In the genomic region with DNA sequence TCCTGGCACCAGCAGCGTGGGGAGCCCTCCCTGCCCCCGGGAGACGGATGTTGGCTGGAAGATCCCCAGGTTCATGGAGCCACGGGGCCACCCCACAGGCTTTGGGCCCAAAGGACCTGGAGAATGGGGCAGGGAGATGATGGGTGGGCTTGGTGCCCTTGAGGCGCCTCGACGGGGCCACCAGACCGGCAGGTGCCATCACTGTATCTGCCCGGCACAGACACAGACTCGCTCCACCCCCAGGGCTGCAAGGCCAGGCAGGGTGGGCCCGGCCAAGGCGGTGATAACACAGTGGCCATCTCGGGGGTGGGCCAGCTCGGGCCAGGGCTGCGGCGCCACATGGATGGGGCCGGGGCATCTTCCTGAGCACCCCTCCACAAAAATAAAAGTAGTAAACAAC, we compare ENCODE assay signal across 14 cellular contexts. TPM values are rescaled to one million over a fixed set of nuclear protein-coding genes. Genes with fewer than 3 reads are reported as not detected.
DNase-seq lines count a peak whose midpoint lies in the region; ATAC-seq and TF ChIP-seq lines count a peak whose summit lies in the region.
"Had no signal": no experiment of that assay in that cellular context is flagged by ENCODE, and none has a peak within 500 bp of the region (broad histone marks: within the 10 kb centered on the region; RNA-seq: fewer than 3 reads in every experiment).

No MANE protein-coding gene starts in this region.

- no peak overlapping the region for H4K8ac ChIP-seq in mesenchymal stem cell (ENCODE audit: low read length)

- H3K79me2 ChIP-seq in DND-41 (ENCODE audit: insufficient read depth, low read length), result peaks cover 2% of the 10 kb centered on the region
- H3K79me2 ChIP-seq in mammary epithelial cell (ENCODE audit: insufficient read depth, low read length), result no peaks in the 10 kb centered on the region

- CTCF ChIA-PET in mammary epithelial cell (lab: Charles Lee; ENCODE audit: low non-redundant PET), result no interaction called here

- no peaks in the 10 kb centered on the region for H3K36me3 ChIP-seq in DND-41 (ENCODE audit: insufficient read depth, low read length)
- no peaks in the 10 kb centered on the region for H3K36me3 ChIP-seq in mammary epithelial cell (ENCODE audit: insufficient read depth, low read length)
- no peaks in the 10 kb centered on the region for H3K36me3 ChIP-seq in mesenchymal stem cell (ENCODE audit: control insufficient read depth in 1 of 2, insufficient read depth in 2 of 2, low read depth in 1 of 2, low read length in 2 of 2)
- H3K36me3 ChIP-seq: SJCRH30 had no signal

- no peak overlapping the region for H3K4me3 Mint-ChIP-seq in stimulated activated effector memory CD8-positive, alpha-beta T cell treated with anti-CD3 and anti-CD28 coated beads, Interleukin-12 subunit alpha, Interleukin-12 subunit beta, amount 100 ng/mL, for 72 hours
- H3K4me3 Mint-ChIP-seq: CD4-positive, alpha-beta memory T cell had no signal

- no peak overlapping the region for H3K23ac ChIP-seq in mesenchymal stem cell (ENCODE audit: low read length in 2 of 2)

- H3K79me1 ChIP-seq in mesenchymal stem cell (replicated peaks; ENCODE audit: low read length, poor library complexity, severe bottlenecking), result no peaks in the 10 kb centered on the region

- no peak overlapping the region for H3K4me3 ChIP-seq in DND-41 (ENCODE audit: low read depth in 1 of 2, low read length in 2 of 2)
- H3K4me3 ChIP-seq in mammary epithelial cell (replicated peaks in 1 of 3; ENCODE audit: insufficient read depth in 1 of 3, low read depth in 2 of 3, low read length in 3 of 3), result no peak overlapping the region
- no peak overlapping the region for H3K4me3 ChIP-seq in mesenchymal stem cell (ENCODE audit: insufficient read depth in 1 of 2, low read depth in 1 of 2, low read length in 2 of 2)
- H3K4me3 ChIP-seq: SJCRH30 had no signal

- H2AFZ ChIP-seq in DND-41 (ENCODE audit: low read depth, low read length), result no peak overlapping the region
- H2AFZ ChIP-seq in mammary epithelial cell (ENCODE audit: low read depth, low read length), result no peak overlapping the region
- no peak overlapping the region for H2AFZ ChIP-seq in mesenchymal stem cell (ENCODE audit: low read depth, low read length)

- H3K4ac ChIP-seq in mesenchymal stem cell (ENCODE audit: low read depth in 1 of 2, low read length in 2 of 2), result no peak overlapping the region

- TF ChIP-seq CTCF in DND-41 (IDR thresholded peaks at IDR 0.05; ENCODE audit: borderline replicate concordance, extremely low read depth, low read length, poor library complexity, severe bottlenecking) (no peak), VCaP (conservative IDR thresholded peaks at IDR 0.05) (no peak), mammary epithelial cell (conservative IDR thresholded peaks at IDR 0.05 in 1 of 2, IDR thresholded peaks at IDR 0.05 in 1 of 2; ENCODE audit: extremely low read depth in 1 of 2, insufficient read depth in 1 of 2, low read depth in 1 of 2, low read length in 2 of 2) (no peak)

- dilution Hi-C loops in mammary epithelial cell (cut with HindIII; ENCODE audit: low sequenced_read_pairs), result no loop called here

- H3K4me1 Mint-ChIP-seq in stimulated activated effector memory CD8-positive, alpha-beta T cell treated with anti-CD3 and anti-CD28 coated beads, Interleukin-12 subunit alpha, Interleukin-12 subunit beta, amount 100 ng/mL, for 72 hours, result peaks cover 5% of the 10 kb centered on the region

- H3K27ac ChIP-seq in DND-41 (ENCODE audit: low read length) (peak overlapping the region; percentile 67; the same call in 1 of the 2 replicates), VCaP (peak overlapping the region; percentile 58; the same call in 1 of the 2 replicates), mammary epithelial cell (ENCODE audit: insufficient read depth, low read depth, low read length) (no peak overlapping the region), mesenchymal stem cell (ENCODE audit: low read length, poor library complexity, severe bottlenecking) (no peak overlapping the region)
- H3K27ac ChIP-seq: SJCRH30 had no signal

- H2AK5ac ChIP-seq in mesenchymal stem cell (ENCODE audit: low read length, severe bottlenecking), result no peak overlapping the region

- H2BK5ac ChIP-seq in mesenchymal stem cell (ENCODE audit: low read depth, low read length, poor library complexity, severe bottlenecking), result no peak overlapping the region

- intact Hi-C loops in mammary epithelial cell (cut with micrococcal nuclease), result no loop called here

- H4K20me1 ChIP-seq in DND-41 (ENCODE audit: insufficient read depth, low read length), result peaks cover 2% of the 10 kb centered on the region; the same call in 1 of the 2 replicates
- no peaks in the 10 kb centered on the region for H4K20me1 ChIP-seq in mammary epithelial cell (ENCODE audit: insufficient read depth, low read length)

- no peak overlapping the region for H4K91ac ChIP-seq in mesenchymal stem cell (ENCODE audit: low read length)

- no peak overlapping the region for H3K4me2 ChIP-seq in DND-41 (ENCODE audit: insufficient read depth, low read length)
- H3K4me2 ChIP-seq in mammary epithelial cell (ENCODE audit: insufficient read depth, low read depth, low read length), result no peak overlapping the region
- no peak overlapping the region for H3K4me2 ChIP-seq in mesenchymal stem cell (ENCODE audit: low read length, poor library complexity, severe bottlenecking)

- no peak overlapping the region for H3K14ac ChIP-seq in mesenchymal stem cell (ENCODE audit: low read length in 2 of 2)

- H3K9ac ChIP-seq in DND-41 (ENCODE audit: low read depth, low read length) (0 out of 2 replicates have a peak overlapping the region, but pooled peaks have one; percentile 23), mammary epithelial cell (ENCODE audit: insufficient read depth, low read length) (no peak overlapping the region), mesenchymal stem cell (ENCODE audit: low read length) (no peak overlapping the region)

- no peak for DNase-seq in DND-41
- DNase-seq in left lobe of liver (ENCODE audit: low spot score), result peak; percentile 47
- DNase-seq in stimulated activated effector memory CD8-positive, alpha-beta T cell treated with anti-CD3 and anti-CD28 coated beads, Interleukin-12 subunit alpha, Interleukin-12 subunit beta, amount 100 ng/mL, for 72 hours (ENCODE audit: low spot score in 2 of 2), result no peak
- DNase-seq in mammary epithelial cell, result no peak
- DNase-seq in mesenchymal stem cell, result no peak
- DNase-seq: Calu3; HCEC 1CT; NCI-H1930; NCI-H446 treated with DMSO at 0.1 percent for 48 hours; NK-92 treated with Interleukin-12 subunit alpha and Interleukin-12 subunit beta, amount 100 ng/mL, for 24 hours had no signal

- H2BK15ac ChIP-seq in mesenchymal stem cell (ENCODE audit: low read depth, poor library complexity, severe bottlenecking), result no peak overlapping the region

- BruUV-seq in mammary epithelial cell (replicated peaks; lab: Mats Ljungman, UMichigan), result no TSS peak

- no peak overlapping the region for H2BK12ac ChIP-seq in mesenchymal stem cell (ENCODE audit: low read length in 2 of 2)

- 84% methylated on average over 17 of the region's 17 CpGs for WGBS in mammary epithelial cell (ENCODE audit: low coverage, missing lambda C conversion rate)
- WGBS in mesenchymal stem cell, result 92% methylated on average over 13 of the region's 17 CpGs

- H3K27ac Mint-ChIP-seq in stimulated activated effector memory CD8-positive, alpha-beta T cell treated with anti-CD3 and anti-CD28 coated beads, Interleukin-12 subunit alpha, Interleukin-12 subunit beta, amount 100 ng/mL, for 72 hours, result peak overlapping the region; percentile 75
- H3K27ac Mint-ChIP-seq: CD4-positive, alpha-beta memory T cell had no signal

- H3K9me3 ChIP-seq in DND-41 (ENCODE audit: insufficient read depth, low read length, severe bottlenecking), result no peaks in the 10 kb centered on the region
- no peaks in the 10 kb centered on the region for H3K9me3 ChIP-seq in mammary epithelial cell (replicated peaks; ENCODE audit: insufficient read depth, low read length)
- H3K9me3 ChIP-seq in mesenchymal stem cell (ENCODE audit: control insufficient read depth, low read length), result no peaks in the 10 kb centered on the region
- H3K9me3 ChIP-seq: SJCRH30 had no signal

- H3K9me3 Mint-ChIP-seq in stimulated activated effector memory CD8-positive, alpha-beta T cell treated with anti-CD3 and anti-CD28 coated beads, Interleukin-12 subunit alpha, Interleukin-12 subunit beta, amount 100 ng/mL, for 72 hours, result no peaks in the 10 kb centered on the region
- H3K9me3 Mint-ChIP-seq: CD4-positive, alpha-beta memory T cell had no signal

- no peak overlapping the region for H2BK120ac ChIP-seq in mesenchymal stem cell (ENCODE audit: low read depth, low read length)

- H3K4me1 ChIP-seq in DND-41 (ENCODE audit: insufficient read depth, low read length), result peaks cover 74% of the 10 kb centered on the region
- peaks cover 30% of the 10 kb centered on the region for H3K4me1 ChIP-seq in mammary epithelial cell (ENCODE audit: insufficient read depth, low read length)
- peaks cover 43% of the 10 kb centered on the region for H3K4me1 ChIP-seq in mesenchymal stem cell (ENCODE audit: control insufficient read depth, insufficient read depth, low read depth, low read length)

- no peak overlapping the region for H3K18ac ChIP-seq in mesenchymal stem cell (ENCODE audit: low read depth in 1 of 2, low read length in 2 of 2)

- no peaks in the 10 kb centered on the region for H3K27me3 ChIP-seq in DND-41 (ENCODE audit: insufficient read depth, low read length, poor library complexity)
- H3K27me3 ChIP-seq in mammary epithelial cell (ENCODE audit: insufficient read depth, low read length), result no peaks in the 10 kb centered on the region
- H3K27me3 ChIP-seq in mesenchymal stem cell (ENCODE audit: control insufficient read depth in 1 of 2, insufficient read depth in 1 of 2, low read length in 2 of 2), result peaks cover 0 to 30% of the 10 kb centered on the region in 2 experiments

- H3K36me3 Mint-ChIP-seq in stimulated activated effector memory CD8-positive, alpha-beta T cell treated with anti-CD3 and anti-CD28 coated beads, Interleukin-12 subunit alpha, Interleukin-12 subunit beta, amount 100 ng/mL, for 72 hours, result no peaks in the 10 kb centered on the region
- H3K36me3 Mint-ChIP-seq: CD4-positive, alpha-beta memory T cell had no signal

- no peak for ATAC-seq in DND-41 (ENCODE audit: insufficient read depth, low read depth)
- no peak for ATAC-seq in left lobe of liver
- no peak for ATAC-seq in stimulated activated effector memory CD8-positive, alpha-beta T cell treated with anti-CD3 and anti-CD28 coated beads, Interleukin-12 subunit alpha, Interleukin-12 subunit beta, amount 100 ng/mL, for 72 hours
- ATAC-seq in GM21360 (IDR thresholded peaks at IDR 0.05; ENCODE audit: unreplicated experiment), result no peak

- in situ Hi-C loops in mammary epithelial cell (cut with MboI; ENCODE audit: low sequenced_read_pairs in 2 of 2), result loop anchor here (5.0 to 25.0 kb wide), 4 partner anchors 93 to 290 kb away; partner anchors contain the start of genes GPSM1 (in 1 of the 2) and SEC16A (in 1 of the 2)

RNA-seq across cellular contexts. Expression of gene EGFL7, which starts 35.0 kb away (rescaled TPM):
- total RNA-seq in left lobe of liver (42.3 TPM), mammary epithelial cell (1 to 10 TPM; 2.8 to 8.2 TPM)
- polyA plus RNA-seq in mammary epithelial cell, result 8.7 TPM
- 1.9 TPM for polyA minus RNA-seq in mammary epithelial cell
- 29.0 TPM for polyA plus RNA-seq in mesenchymal stem cell (2013, experiment 1 of 2)
- 30.0 TPM for polyA plus RNA-seq in mesenchymal stem cell (2013, experiment 2 of 2)
- total RNA-seq: CD4-positive, alpha-beta memory T cell had no signal

RNA-seq across cellular contexts. Expression of gene AGPAT2, which starts 59.6 kb away (rescaled TPM):
- total RNA-seq in left lobe of liver (213 TPM), mammary epithelial cell (10 to 100 TPM; 37.3 to 49.6 TPM)
- polyA plus RNA-seq in mammary epithelial cell, result 42.3 TPM
- polyA minus RNA-seq in mammary epithelial cell, result 74.1 TPM
- 38.4 TPM for polyA plus RNA-seq in mesenchymal stem cell (2013, experiment 1 of 2)
- polyA plus RNA-seq in mesenchymal stem cell (2013, experiment 2 of 2), result 36.4 TPM

Comparison
In these comparisons a context has a peak if more than half of its experiments do, and no peak if none do; other contexts are left out.
1. H3K27ac ChIP-seq: peak in DND-41 (single experiment) and VCaP (single experiment); none in mammary epithelial cell (single experiment) and mesenchymal stem cell (single experiment).